ENCODE assay signal across 1 cellular context in the genomic region with DNA sequence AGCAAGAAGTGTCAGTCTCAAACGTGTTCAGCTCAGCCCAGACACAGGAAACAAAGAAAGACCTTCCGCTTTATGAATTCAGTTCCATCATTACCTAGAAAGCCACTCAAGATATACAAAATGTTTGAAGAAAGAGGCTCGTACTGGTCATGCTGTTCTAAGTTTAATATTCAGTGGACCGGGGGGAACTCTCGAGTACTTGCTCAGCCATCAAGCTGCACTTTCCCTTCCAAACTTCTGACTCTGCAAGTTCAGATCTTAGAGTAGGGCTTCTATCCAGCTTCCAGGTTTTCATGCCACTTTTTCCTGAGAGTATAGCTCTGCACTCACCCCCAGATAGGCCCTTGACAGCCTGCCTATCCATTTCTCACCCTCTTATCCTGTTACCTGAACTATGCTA.
TF ChIP-seq lines count a peak whose summit lies in the region.

No MANE protein-coding gene starts in this region.

TF ChIP-seq in HepG2, 621 proteins besides CTCF, POLR2A, EP300 and RAD21 (continued from another document):
- TF ChIP-seq, protein P1, sequence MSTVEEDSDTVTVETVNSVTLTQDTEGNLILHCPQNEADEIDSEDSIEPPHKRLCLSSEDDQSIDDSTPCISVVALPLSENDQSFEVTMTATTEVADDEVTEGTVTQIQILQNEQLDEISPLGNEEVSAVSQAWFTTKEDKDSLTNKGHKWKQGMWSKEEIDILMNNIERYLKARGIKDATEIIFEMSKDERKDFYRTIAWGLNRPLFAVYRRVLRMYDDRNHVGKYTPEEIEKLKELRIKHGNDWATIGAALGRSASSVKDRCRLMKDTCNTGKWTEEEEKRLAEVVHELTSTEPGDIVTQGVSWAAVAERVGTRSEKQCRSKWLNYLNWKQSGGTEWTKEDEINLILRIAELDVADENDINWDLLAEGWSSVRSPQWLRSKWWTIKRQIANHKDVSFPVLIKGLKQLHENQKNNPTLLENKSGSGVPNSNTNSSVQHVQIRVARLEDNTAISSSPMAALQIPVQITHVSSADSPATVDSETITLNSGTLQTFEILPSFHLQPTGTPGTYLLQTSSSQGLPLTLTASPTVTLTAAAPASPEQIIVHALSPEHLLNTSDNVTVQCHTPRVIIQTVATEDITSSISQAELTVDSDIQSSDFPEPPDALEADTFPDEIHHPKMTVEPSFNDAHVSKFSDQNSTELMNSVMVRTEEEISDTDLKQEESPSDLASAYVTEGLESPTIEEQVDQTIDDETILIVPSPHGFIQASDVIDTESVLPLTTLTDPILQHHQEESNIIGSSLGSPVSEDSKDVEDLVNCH (CRISPR knock-in tag; IDR thresholded peaks at IDR 0.05): no peak
- TF ChIP-seq ETV5 (CRISPR knock-in tag; IDR thresholded peaks at IDR 0.05; ENCODE audit: borderline replicate concordance) (no peak), ZNF501 (CRISPR knock-in tag; IDR thresholded peaks at IDR 0.05) (no peak), ZNF567 (CRISPR knock-in tag; IDR thresholded peaks at IDR 0.05; ENCODE audit: borderline replicate concordance) (no peak), HMG20A (CRISPR knock-in tag; IDR thresholded peaks at IDR 0.05; ENCODE audit: borderline replicate concordance) (no peak), PHB2 (IDR thresholded peaks at IDR 0.05; ENCODE audit: partially characterized antibody) (no peak), ARNT2 (CRISPR knock-in tag; IDR thresholded peaks at IDR 0.05; ENCODE audit: low read depth) (no peak), ZNF670 (CRISPR knock-in tag; IDR thresholded peaks at IDR 0.05; ENCODE audit: borderline replicate concordance) (no peak), SALL2 (CRISPR knock-in tag; IDR thresholded peaks at IDR 0.05) (no peak), ELF4 (CRISPR knock-in tag; IDR thresholded peaks at IDR 0.05; ENCODE audit: borderline replicate concordance) (no peak), ZNF460 (CRISPR knock-in tag; IDR thresholded peaks at IDR 0.05; ENCODE audit: borderline replicate concordance) (no peak), DPF2 (CRISPR knock-in tag; IDR thresholded peaks at IDR 0.05; ENCODE audit: borderline replicate concordance, low read depth) (no peak)
